In genomic region chr10:117450940-117451339, GRCh38 we compare ENCODE assay signal across 18 cellular contexts.
A peak's percentile ranks its signal among the peaks of the same experiment; 100 is the strongest.
DNase-seq lines count a peak whose midpoint lies in the region; ATAC-seq and TF ChIP-seq lines count a peak whose summit lies in the region.
"Had no signal": no experiment of that assay in that cellular context is flagged by ENCODE, and none has a peak within 500 bp of the region (broad histone marks: within the 10 kb centered on the region; RNA-seq: fewer than 3 reads in every experiment).

No MANE protein-coding gene starts in this region.

- H2BK5ac ChIP-seq in neuronal stem cell (ENCODE audit: low read length), result no peak overlapping the region

- H3K4ac ChIP-seq in neuronal stem cell (ENCODE audit: low read length), result no peak overlapping the region

- H3K9me2 ChIP-seq in SK-N-SH, result no peaks in the 10 kb centered on the region

- no peak overlapping the region for H3K18ac ChIP-seq in neuronal stem cell (ENCODE audit: low read length)

- intact Hi-C loops in uterus (cut with DNase I; ENCODE audit: low total_unique reads), result no loop called here

- no peak overlapping the region for H2AK5ac ChIP-seq in neuronal stem cell (ENCODE audit: low read depth, low read length)

- POLR2A ChIA-PET in SK-N-SH (lab: Yijun Ruan, JAX), result no interaction called here

- H3K4me1 ChIP-seq in neuronal stem cell (ENCODE audit: control insufficient read depth in 2 of 2, insufficient read depth in 1 of 2, low read depth in 1 of 2, low read length in 2 of 2), result no peaks in the 10 kb centered on the region
- H3K4me1 ChIP-seq in uterus, result no peaks in the 10 kb centered on the region
- no peaks in the 10 kb centered on the region for H3K4me1 ChIP-seq in SK-N-SH (ENCODE audit: control insufficient read depth in 1 of 2, insufficient read depth in 2 of 2, low read depth in 1 of 2, low read length in 1 of 2)
- H3K4me1 ChIP-seq: BLaER1, Caco-2 had no signal

- H2BK15ac ChIP-seq in neuronal stem cell (ENCODE audit: low read length), result no peak overlapping the region

- H2AFZ ChIP-seq in neuronal stem cell (ENCODE audit: low read length) (no peak overlapping the region), SK-N-SH (ENCODE audit: low read depth) (no peak overlapping the region)

- H3K79me1 ChIP-seq in neuronal stem cell (ENCODE audit: low read depth, low read length), result no peaks in the 10 kb centered on the region

- WGBS in neuronal stem cell (ENCODE audit: extremely low coverage in 2 of 2, insufficient read length in 2 of 2, insufficient replicate concordance in 1 of 2), 2 donors, result no CpG with 5 or more reads among the region's 2 CpGs
- WGBS in SK-N-SH (ENCODE audit: low lambda C conversion rate), result 36% methylated on average over 2 of the region's 2 CpGs

- H2BK120ac ChIP-seq in neuronal stem cell (ENCODE audit: low read depth, low read length), result no peak overlapping the region

- no peak overlapping the region for H2BK12ac ChIP-seq in neuronal stem cell (ENCODE audit: low read length)

- TF ChIP-seq RAD21 in SK-N-SH (IDR thresholded peaks at IDR 0.05; ENCODE audit: low read length), result no peak

- H3K36me3 ChIP-seq in neuronal stem cell (replicated peaks in 1 of 2; ENCODE audit: control insufficient read depth in 2 of 2, insufficient read depth in 2 of 2, low read length in 2 of 2) (no peaks in the 10 kb centered on the region), uterus (no peaks in the 10 kb centered on the region), SK-N-SH (replicated peaks in 1 of 2; ENCODE audit: control insufficient read depth in 1 of 2, insufficient read depth in 2 of 2, low read length in 1 of 2) (no peaks in the 10 kb centered on the region)
- H3K36me3 ChIP-seq: BLaER1 had no signal

- no peaks in the 10 kb centered on the region for H3K79me2 ChIP-seq in SK-N-SH (ENCODE audit: insufficient read depth)

- no peak overlapping the region for H3K4me3 ChIP-seq in neuronal stem cell (ENCODE audit: low read length in 2 of 2)
- no peak overlapping the region for H3K4me3 ChIP-seq in uterus
- no peak overlapping the region for H3K4me3 ChIP-seq in SK-N-SH (ENCODE audit: low read depth in 2 of 2, low read length in 1 of 2)
- H3K4me3 ChIP-seq: BLaER1 had no signal

- DNase-seq in GM03348 (ENCODE audit: low spot score) (peak; percentile 29), neuronal stem cell (ENCODE audit: low spot score) (no peak), uterus (peak; percentile 47 to 59), SK-N-SH (no peak), GDM1 (lab: John Stamatoyannopoulos, UW) (no peak)
- no peak for DNase-seq in stimulated activated CD8-positive, alpha-beta memory T cell treated with anti-CD3 and anti-CD28 coated beads, Interleukin-4, amount 100 ng/mL, for 48 hours
- DNase-seq: Caco-2; CD4-positive, CD25-positive, alpha-beta regulatory T cell; CD8-positive, alpha-beta T cell; DMS153; DND-41; H7; HCEC 1CT had no signal

- H3K14ac ChIP-seq in neuronal stem cell (ENCODE audit: low read length), result no peak overlapping the region

- no peaks in the 10 kb centered on the region for H4K20me1 ChIP-seq in SK-N-SH (ENCODE audit: insufficient read depth)
- H4K20me1 ChIP-seq: BLaER1 had no signal

- H4K8ac ChIP-seq in neuronal stem cell (ENCODE audit: low read depth, low read length), result no peak overlapping the region

- H3K4me2 ChIP-seq in neuronal stem cell (ENCODE audit: insufficient read depth, low read length, poor library complexity, severe bottlenecking), result no peak overlapping the region
- H3K4me2 ChIP-seq in SK-N-SH, result no peak overlapping the region
- H3K4me2 ChIP-seq: BLaER1 had no signal

- peaks cover 0 to 2% of the 10 kb centered on the region in 2 donors for H3K9me3 ChIP-seq in neuronal stem cell (replicated peaks in 1 of 2; ENCODE audit: control insufficient read depth in 2 of 2, insufficient read depth in 1 of 2, low read depth in 1 of 2, low read length in 2 of 2)
- no peaks in the 10 kb centered on the region for H3K9me3 ChIP-seq in uterus
- H3K9me3 ChIP-seq in SK-N-SH, result no peaks in the 10 kb centered on the region
- H3K9me3 ChIP-seq: Caco-2 had no signal

- TF ChIP-seq POLR2A in uterus (IDR thresholded peaks at IDR 0.05), result no peak

- TF ChIP-seq EP300 in SK-N-SH (IDR thresholded peaks at IDR 0.05; ENCODE audit: borderline replicate concordance in 1 of 2, low read depth in 1 of 2, low read length in 1 of 2), result no peak

- no peak overlapping the region for H3K23ac ChIP-seq in neuronal stem cell (ENCODE audit: low read depth, low read length, poor library complexity)

- ATAC-seq in esophagus mucosa (peak; percentile 23), GM18498 (IDR thresholded peaks at IDR 0.05; ENCODE audit: unreplicated experiment) (no peak)
- ATAC-seq: CD8-positive, alpha-beta T cell had no signal

- H3K9ac ChIP-seq in neuronal stem cell (ENCODE audit: low read depth, low read length, poor library complexity) (peak overlapping the region; percentile 17), SK-N-SH (no peak overlapping the region)
- H3K9ac ChIP-seq: BLaER1 had no signal

- H3F3A ChIP-seq in SK-N-SH (replicated peaks; ENCODE audit: insufficient read depth), result no peaks in the 10 kb centered on the region

- no peak overlapping the region for H3K27ac ChIP-seq in neuronal stem cell (replicated peaks; ENCODE audit: low read length)
- H3K27ac ChIP-seq in uterus, result peak overlapping the region; percentile 16 to 64
- no peak overlapping the region for H3K27ac ChIP-seq in SK-N-SH (ENCODE audit: low read depth in 2 of 2, low read length in 1 of 2)
- H3K27ac ChIP-seq: 22Rv1, BLaER1, C4-2B had no signal

- CTCF ChIA-PET in SK-N-SH (lab: Yijun Ruan, JAX), result interaction anchor here (0.6 to 9.4 kb wide), 4 partner anchors 9 to 1209 kb away, joined by 3 to 59 read pairs (median 8); no protein-coding TSS in a partner anchor

- no peak overlapping the region for H4K91ac ChIP-seq in neuronal stem cell (ENCODE audit: low read depth, low read length, poor library complexity)

- no peaks in the 10 kb centered on the region for H3K27me3 ChIP-seq in neuronal stem cell (ENCODE audit: control insufficient read depth in 3 of 3, insufficient read depth in 3 of 3, low read depth in 1 of 3, low read length in 3 of 3)
- H3K27me3 ChIP-seq in uterus, result no peaks in the 10 kb centered on the region
- no peaks in the 10 kb centered on the region for H3K27me3 ChIP-seq in SK-N-SH (ENCODE audit: insufficient read depth)
- H3K27me3 ChIP-seq: BLaER1 had no signal

- TF ChIP-seq CTCF in uterus (IDR thresholded peaks at IDR 0.05) (no peak), SK-N-SH (IDR thresholded peaks at IDR 0.05) (no peak)

TF ChIP-seq in SK-N-SH, 30 proteins besides CTCF, POLR2A, EP300 and RAD21:
- no peak for TF ChIP-seq JUND (IDR thresholded peaks at IDR 0.05)
- no peak for TF ChIP-seq IRF3 (IDR thresholded peaks at IDR 0.05; ENCODE audit: low read depth, low read length)
- no peak for TF ChIP-seq MEF2A (IDR thresholded peaks at IDR 0.05; ENCODE audit: borderline replicate concordance, low read depth)
- TF ChIP-seq USF2 (IDR thresholded peaks at IDR 0.05; ENCODE audit: borderline replicate concordance, low read depth, low read length), result no peak
- TF ChIP-seq FOXM1 (IDR thresholded peaks at IDR 0.05; ENCODE audit: low read depth), result no peak
- no peak for TF ChIP-seq CHD2 (IDR thresholded peaks at IDR 0.05; ENCODE audit: low read length, partially characterized antibody)
- TF ChIP-seq SIN3A (IDR thresholded peaks at IDR 0.05; ENCODE audit: borderline replicate concordance, low read depth, low read length), result no peak
- no peak for TF ChIP-seq SMC3 (IDR thresholded peaks at IDR 0.05; ENCODE audit: low read depth, low read length)
- no peak for TF ChIP-seq GABPA (IDR thresholded peaks at IDR 0.05; ENCODE audit: low read depth)
- TF ChIP-seq POLR2AphosphoS5 (IDR thresholded peaks at IDR 0.05; ENCODE audit: low read depth, low read length), result no peak
- no peak for TF ChIP-seq MXI1 (IDR thresholded peaks at IDR 0.05; ENCODE audit: low read depth, low read length)
- TF ChIP-seq GATA2 (CRISPR knock-in tag; IDR thresholded peaks at IDR 0.05), result no peak
- no peak for TF ChIP-seq MAX (IDR thresholded peaks at IDR 0.05; ENCODE audit: low read depth)
- no peak for TF ChIP-seq USF1 (IDR thresholded peaks at IDR 0.05; ENCODE audit: borderline replicate concordance, low read depth)
- no peak for TF ChIP-seq EZH2phosphoT487 (IDR thresholded peaks at IDR 0.05; ENCODE audit: borderline replicate concordance, low read depth)

Comparison
In these comparisons a context has a peak if more than half of its experiments do, and no peak if none do; other contexts are left out.
1. DNase-seq: peak in GM03348 (single experiment) and uterus (2 of 2); none in neuronal stem cell (single experiment), SK-N-SH (single experiment), GDM1 (single experiment) and stimulated activated CD8-positive, alpha-beta memory T cell treated with anti-CD3 and anti-CD28 coated beads, Interleukin-4, amount 100 ng/mL, for 48 hours (single experiment).
2. H3K27ac ChIP-seq: peak in uterus (2 of 2); none in neuronal stem cell (single experiment) and SK-N-SH (0 of 2).